Comparison of ENCODE assay signal across 7 cellular contexts in the genomic region with DNA sequence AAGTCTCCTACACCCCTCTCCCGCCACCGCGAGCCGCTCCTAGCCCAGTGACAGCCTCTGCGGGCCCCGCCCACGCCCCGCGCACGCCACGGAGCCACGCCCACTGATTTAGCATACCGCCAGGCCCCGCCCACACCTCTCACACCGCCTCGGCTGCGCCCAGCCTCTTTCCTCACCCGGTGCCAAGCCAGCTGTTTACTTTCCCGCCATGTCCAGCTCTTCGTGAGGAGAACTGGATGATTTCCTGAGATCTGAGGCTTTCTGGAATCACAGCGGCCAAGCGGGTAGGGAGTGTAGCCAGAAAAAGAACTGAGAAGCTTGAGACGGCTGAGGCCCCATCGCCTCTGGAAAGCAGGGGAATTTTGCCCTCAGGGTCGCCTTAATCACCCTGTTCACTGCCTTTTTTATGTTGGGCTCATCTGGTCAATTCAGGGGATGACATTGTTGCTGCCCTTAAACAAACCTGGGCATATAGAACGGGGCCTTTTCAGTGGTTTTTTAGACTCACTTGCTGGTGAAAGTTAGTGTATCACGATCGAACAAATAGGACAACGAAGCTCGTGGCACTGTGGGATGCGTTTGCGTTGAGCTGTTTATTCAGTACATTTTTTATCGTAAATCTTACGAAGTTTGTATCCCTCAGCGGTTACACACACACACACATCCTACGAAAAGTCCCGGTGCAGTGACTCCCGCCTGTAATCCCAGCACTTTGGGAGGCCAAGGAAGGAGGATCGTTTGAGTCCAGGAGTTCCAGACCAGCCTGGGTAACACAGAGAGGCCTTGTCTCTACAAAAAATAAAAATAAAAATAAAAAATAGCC. TPM values are rescaled to one million over a fixed set of nuclear protein-coding genes. Genes with fewer than 3 reads are reported as not detected.
DNase-seq lines count a peak whose midpoint lies in the region; ATAC-seq and TF ChIP-seq lines count a peak whose summit lies in the region.

A gene with protein sequence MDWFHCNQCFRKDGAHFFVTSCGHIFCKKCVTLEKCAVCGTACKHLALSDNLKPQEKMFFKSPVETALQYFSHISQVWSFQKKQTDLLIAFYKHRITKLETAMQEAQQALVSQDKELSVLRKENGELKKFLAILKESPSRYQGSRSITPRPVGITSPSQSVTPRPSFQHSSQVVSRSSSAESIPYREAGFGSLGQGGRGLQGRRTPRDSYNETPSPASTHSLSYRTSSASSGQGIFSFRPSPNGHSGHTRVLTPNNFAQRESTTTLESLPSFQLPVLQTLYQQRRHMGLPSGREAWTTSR (plus strand): TSS at position 165 of the 823 bp plus-strand sequence. CDS start 2,410 bp downstream, outside the sequence.

- H4K20me1 ChIP-seq in neural progenitor cell (ENCODE audit: low read depth): no peaks in the 10 kb centered on the region

- H3K27ac Mint-ChIP-seq in neural progenitor cell: no peak within 1 kb of the TSS

- peaks cover 2% of the 10 kb centered on the region for H3K27me3 Mint-ChIP-seq in neural progenitor cell (ENCODE audit: insufficient read depth, low read depth)

- H3K9me3 ChIP-seq in gastroesophageal sphincter: no peaks in the 10 kb centered on the region
- no peaks in the 10 kb centered on the region for H3K9me3 ChIP-seq in neural progenitor cell (ENCODE audit: low read depth)

- H3K9me3 Mint-ChIP-seq in neural progenitor cell: peaks cover 2% of the 10 kb centered on the region

- H3K4me1 ChIP-seq in gastroesophageal sphincter: peaks cover 0 to 12% (median 0%) of the 10 kb centered on the region in 3 donors
- peaks cover 3% of the 10 kb centered on the region for H3K4me1 ChIP-seq in neural progenitor cell

- peak within 1 kb of the TSS; percentile 65 for H3K4me2 ChIP-seq in neural progenitor cell

- in situ Hi-C loops in SK-MEL-5 (cut with HindIII; ENCODE audit: low pct_unique_long_range_greater_than_20kb, low sequenced_read_pairs): no loop called here

- H3K36me3 Mint-ChIP-seq in neural progenitor cell: no peaks in the 10 kb centered on the region

- peaks cover 13% of the 10 kb centered on the region for H3F3A ChIP-seq in neural progenitor cell (ENCODE audit: low read depth)

- peak; percentile 55 for ATAC-seq in GM18909 (IDR thresholded peaks at IDR 0.05; ENCODE audit: poor library complexity, unreplicated experiment)
- ATAC-seq in gastroesophageal sphincter: peak; percentile 97
- peak; percentile 99 for ATAC-seq in stimulated activated naive CD8-positive, alpha-beta T cell treated with anti-CD3 and anti-CD28 coated beads, Interleukin-15, Interleukin-2, amounts not matched to agents 100 U/mL and 50 U/mL, for 24 hours

- no peak for TF ChIP-seq POLR2A in gastroesophageal sphincter (IDR thresholded peaks at IDR 0.05)

- no peaks in the 10 kb centered on the region for H3K27me3 ChIP-seq in gastroesophageal sphincter
- no peaks in the 10 kb centered on the region for H3K27me3 ChIP-seq in neural progenitor cell

- H3K9ac ChIP-seq in neural progenitor cell: no peak within 1 kb of the TSS

- TF ChIP-seq EP300 in gastroesophageal sphincter (IDR thresholded peaks at IDR 0.05): no peak

- no peaks in the 10 kb centered on the region for H3K36me3 ChIP-seq in gastroesophageal sphincter
- no peaks in the 10 kb centered on the region for H3K36me3 ChIP-seq in neural progenitor cell

- WGBS in gastroesophageal sphincter (ENCODE audit: low coverage in 1 of 2), 2 donors: 36 to 39% methylated on average over 17 to 31 of the region's 39 CpGs

- H3K27ac ChIP-seq in gastroesophageal sphincter: peak within 1 kb of the TSS in 3 of 4 donors; percentile 55 to 71 (median 69)
- no peak within 1 kb of the TSS for H3K27ac ChIP-seq in neural progenitor cell

- peak within 1 kb of the TSS; percentile 64 for H3K4me3 Mint-ChIP-seq in neural progenitor cell

- H3K79me2 ChIP-seq in neural progenitor cell (ENCODE audit: low read depth): no peaks in the 10 kb centered on the region

- H3K4me1 Mint-ChIP-seq in neural progenitor cell: peaks cover 12% of the 10 kb centered on the region

- DNase-seq in M059J (ENCODE audit: low read depth): peak; percentile 86
- peak; percentile 50 for DNase-seq in SK-MEL-5 (ENCODE audit: low read depth, low spot score)
- peak; percentile 42 to 75 (median 62) for DNase-seq in activated naive CD4-positive, alpha-beta T cell (lab: John Stamatoyannopoulos, UW)
- peak; percentile 95 for DNase-seq in neural progenitor cell (ENCODE audit: low spot score)
- peak; percentile 90 for DNase-seq in stimulated activated naive CD8-positive, alpha-beta T cell treated with anti-CD3 and anti-CD28 coated beads, Interleukin-15, Interleukin-2, amounts not matched to agents 100 U/mL and 50 U/mL, for 24 hours

- TF ChIP-seq CTCF in gastroesophageal sphincter (IDR thresholded peaks at IDR 0.05) (no peak), neural progenitor cell (IDR thresholded peaks at IDR 0.05) (no peak)

- H2AFZ ChIP-seq in neural progenitor cell (replicated peaks): peak within 1 kb of the TSS; percentile 89

- peak within 1 kb of the TSS in 1 of 2 donors; percentile 34 for H3K4me3 ChIP-seq in gastroesophageal sphincter
- H3K4me3 ChIP-seq in neural progenitor cell: peak within 1 kb of the TSS; percentile 32

RNA-seq across cellular contexts. Expression of the gene that starts here (rescaled TPM):
- total RNA-seq in M059J (2014; rRNA removed; shearing (Covaris generic)): not detected in 2 replicates
- not detected in 2 replicates for total RNA-seq in SK-MEL-5 (2014; rRNA removed; shearing (Covaris generic))
- not detected in 2 replicates for polyA plus RNA-seq in SK-MEL-5 (2015; cell fraction: cytosol; rRNA removed)
- not detected in 2 replicates for polyA plus RNA-seq in SK-MEL-5 (2015; cell fraction: nucleus; rRNA removed)
- total RNA-seq in gastroesophageal sphincter (not detected), neural progenitor cell (ENCODE audit: low replicate concordance) (0.50 TPM in 1 of 2 replicates, not detected in the other)

Comparison
In these comparisons a context has a peak if more than half of its experiments do, and no peak if none do; other contexts are left out.
1. Peak in DNase-seq in M059J; RNA of the gene not detected or under 1 TPM.
2. Peak in DNase-seq in SK-MEL-5; RNA of the gene not detected or under 1 TPM.
3. Peak in ATAC-seq and H3K27ac ChIP-seq in gastroesophageal sphincter; RNA of the gene not detected or under 1 TPM.
4. Peak in DNase-seq, H3K4me3 ChIP-seq and H3K4me2 ChIP-seq in neural progenitor cell; RNA of the gene not detected or under 1 TPM.